10 cellular contexts compared by ENCODE assay signal in genomic region chr10:47910486-47910885, GRCh38. TPM values are rescaled to one million over a fixed set of nuclear protein-coding genes. Genes with fewer than 3 reads are reported as not detected.
A peak's percentile ranks its signal among the peaks of the same experiment; 100 is the strongest.
DNase-seq lines count a peak whose midpoint lies in the region; ATAC-seq and TF ChIP-seq lines count a peak whose summit lies in the region.
"Not testable (repeated sequence)": the region's sequence is repeated elsewhere in the genome, so short reads cannot be mapped to it uniquely, and the experiment has no call there.
"Had no signal": no experiment of that assay in that cellular context is flagged by ENCODE, and none has a peak within 500 bp of the region (broad histone marks: within the 10 kb centered on the region; RNA-seq: fewer than 3 reads in every experiment).

No MANE protein-coding gene starts in this region.

- TF ChIP-seq EP300 in upper lobe of left lung (IDR thresholded peaks at IDR 0.05): not testable (repeated sequence)

- not testable (repeated sequence) for H3K27me3 ChIP-seq in body of pancreas; lower lobe of right lung (ENCODE audit: low read depth); upper lobe of left lung

- H3K4me1 ChIP-seq in body of pancreas; lower lobe of right lung; mucosa of descending colon (ENCODE audit: low read depth); upper lobe of left lung: not testable (repeated sequence)

- H3K4me3 ChIP-seq in body of pancreas, lower lobe of right lung, mucosa of descending colon, upper lobe of left lung: not testable (repeated sequence)

- not testable (repeated sequence) for H3K36me3 ChIP-seq in body of pancreas (replicated peaks in 1 of 2; ENCODE audit: insufficient read depth in 1 of 2, low read depth in 2 of 2); lower lobe of right lung; mucosa of descending colon (ENCODE audit: low read depth); upper lobe of left lung

- DNase-seq in body of pancreas (peak in 3 of 4 donors; percentile 12 to 50 (median 46)), left colon (peak; percentile 24 to 28), lower lobe of right lung (peak; percentile 48), mucosa of descending colon (peak in 2 of 3 donors; percentile 32 to 35), upper lobe of left lung (peak in 1 of 2 donors; percentile 25)

- not testable (repeated sequence) for TF ChIP-seq CTCF in body of pancreas (IDR thresholded peaks at IDR 0.05); lower lobe of right lung (IDR thresholded peaks at IDR 0.05); mucosa of descending colon (IDR thresholded peaks at IDR 0.05); upper lobe of left lung (IDR thresholded peaks at IDR 0.05)

- ATAC-seq in body of pancreas: peak; percentile 92
- peak; percentile 90 for ATAC-seq in left colon
- ATAC-seq in lower lobe of right lung: peak; percentile 89 to 94
- peak; percentile 95 for ATAC-seq in mucosa of descending colon
- peak; percentile 45 to 60 for ATAC-seq in upper lobe of left lung (ENCODE audit: low FRiP score in 2 of 2)

- intact Hi-C loops in body of pancreas (cut with DNase I); left colon (cut with DNase I, micrococcal nuclease); lower lobe of right lung (cut with DNase I); mucosa of descending colon (cut with DNase I, micrococcal nuclease): not testable (repeated sequence)

- not testable (repeated sequence) for H3K9me3 ChIP-seq in body of pancreas, lower lobe of right lung, mucosa of descending colon, upper lobe of left lung

- not testable (repeated sequence) for TF ChIP-seq POLR2A in body of pancreas (IDR thresholded peaks at IDR 0.05); upper lobe of left lung (IDR thresholded peaks at IDR 0.05)

- 7 to 38% methylated on average over 3 to 4 of the region's 4 CpGs for WGBS in body of pancreas, 2 donors
- 40 to 49% methylated on average over 4 of the region's 4 CpGs for WGBS in upper lobe of left lung, 2 donors

- not testable (repeated sequence) for H3K27ac ChIP-seq in body of pancreas, lower lobe of right lung, upper lobe of left lung

RNA-seq across cellular contexts. Expression of gene NPY4R2, which starts 8.0 kb away (rescaled TPM):
- total RNA-seq in body of pancreas (not detected), left colon (10 to 100 TPM in 1 of 2 donors, 1 to 10 TPM in 1; 8.3 to 10.6 TPM), lower lobe of right lung (1.9 TPM), mucosa of descending colon (10 to 100 TPM in 2 of 3 donors, 1 to 10 TPM in 1; 4.4 to 22.8 (median 18.9) TPM), upper lobe of left lung (1 to 10 TPM in 4 of 6 donors, under 1 TPM in 1, not detected in 1; 0.46 to 2.7 (median 2.4) TPM)
- total RNA-seq: A673; Calu3; CD4-positive, alpha-beta memory T cell; CD4-positive, CD25-positive, alpha-beta regulatory T cell; CD8-positive, alpha-beta memory T cell had no signal
